Comparison of ENCODE assay signal across 8 cellular contexts in the genomic region with DNA sequence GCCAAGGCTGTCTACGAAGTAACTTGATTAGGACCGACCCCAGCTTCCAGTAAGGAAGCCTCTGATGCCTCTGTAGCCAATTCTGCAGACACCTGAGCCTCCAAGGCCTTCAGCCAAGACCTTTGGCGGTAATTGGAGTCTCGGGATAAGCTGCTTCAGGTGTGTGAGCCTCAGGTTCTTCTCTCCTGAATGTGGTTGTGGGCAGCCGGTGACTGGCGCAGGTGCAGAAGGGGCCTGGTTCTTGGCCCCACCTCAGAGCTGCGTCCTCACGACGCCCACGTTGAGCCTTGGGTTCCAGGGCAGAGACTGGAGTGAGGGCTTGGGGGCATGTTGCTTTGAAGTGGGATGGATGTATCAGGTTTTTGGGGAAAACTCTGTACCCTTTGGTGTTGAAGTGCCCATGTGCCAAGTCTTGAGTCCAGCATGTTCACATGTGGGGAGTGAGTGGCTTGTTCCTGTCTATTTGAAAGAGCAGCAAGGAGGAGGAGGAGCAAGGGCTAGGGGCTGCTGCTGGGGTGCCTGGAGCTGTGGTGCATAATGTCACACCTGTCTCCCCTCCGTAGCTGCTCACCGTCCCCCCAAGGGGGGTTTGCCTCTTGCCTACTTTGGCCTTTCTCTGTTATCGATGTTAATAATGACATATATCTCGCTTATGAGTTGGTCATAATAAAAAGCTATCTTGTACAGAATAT. TPM values are rescaled to one million over a fixed set of nuclear protein-coding genes. Genes with fewer than 3 reads are reported as not detected.
DNase-seq lines count a peak whose midpoint lies in the region; ATAC-seq and TF ChIP-seq lines count a peak whose summit lies in the region.

No MANE protein-coding gene starts in this region.

- no peaks in the 10 kb centered on the region for H3K27me3 ChIP-seq in Peyer's patch
- no peaks in the 10 kb centered on the region for H3K27me3 ChIP-seq in effector memory CD4-positive, alpha-beta T cell (replicated peaks; ENCODE audit: control insufficient read depth, insufficient read depth, low read length, poor library complexity, severe bottlenecking)

- H3K36me3 ChIP-seq in Peyer's patch = no peaks in the 10 kb centered on the region
- no peaks in the 10 kb centered on the region for H3K36me3 ChIP-seq in effector memory CD4-positive, alpha-beta T cell (ENCODE audit: control insufficient read depth, insufficient read depth, low read length)

- TF ChIP-seq CTCF in Peyer's patch (IDR thresholded peaks at IDR 0.05) = no peak
- no peak for TF ChIP-seq CTCF in fibroblast of mammary gland (conservative IDR thresholded peaks at IDR 0.05; ENCODE audit: control insufficient read depth, insufficient read depth, low read depth, low read length)

- in situ Hi-C loops in G401 (cut with HindIII; ENCODE audit: low sequenced_read_pairs) = no loop called here

- no peak for TF ChIP-seq POLR2A in Peyer's patch (IDR thresholded peaks at IDR 0.05)

- no peak for ATAC-seq in GM19452 (IDR thresholded peaks at IDR 0.05; ENCODE audit: unreplicated experiment)

- H3K9me3 ChIP-seq in Peyer's patch = no peaks in the 10 kb centered on the region
- H3K9me3 ChIP-seq in effector memory CD4-positive, alpha-beta T cell (ENCODE audit: control insufficient read depth, low read length) = no peaks in the 10 kb centered on the region

- H3K27ac ChIP-seq in Peyer's patch = no peak overlapping the region
- no peak overlapping the region for H3K27ac ChIP-seq in effector memory CD4-positive, alpha-beta T cell (ENCODE audit: insufficient read depth, low read length, poor library complexity, severe bottlenecking)

- H3K4me1 ChIP-seq in Peyer's patch = peaks cover 0 to 25% (median 0%) of the 10 kb centered on the region in 4 donors
- H3K4me1 ChIP-seq in effector memory CD4-positive, alpha-beta T cell (ENCODE audit: control insufficient read depth, insufficient read depth, low read length, poor library complexity, severe bottlenecking) = peaks cover 2% of the 10 kb centered on the region

- peak; percentile 41 for DNase-seq in G401 (ENCODE audit: low spot score)
- DNase-seq in Peyer's patch = no peak
- DNase-seq in fibroblast of mammary gland (ENCODE audit: low read depth) = no peak
- peak; percentile 67 for DNase-seq in posterior vena cava (ENCODE audit: low spot score)
- no peak for DNase-seq in activated effector memory CD4-positive, alpha-beta T cell treated with anti-CD3 and anti-CD28 coated beads, Interleukin-2, amount 50 U/mL, for 16 hours
- no peak for DNase-seq in occipital lobe (lab: John Stamatoyannopoulos, UW)
- no peak for DNase-seq in effector memory CD4-positive, alpha-beta T cell

- intact Hi-C loops in posterior vena cava (cut with DNase I) = no loop called here

- H3K4me3 ChIP-seq in Peyer's patch = peak overlapping the region in 3 of 4 donors; percentile 72 to 84 (median 82)
- peak overlapping the region; percentile 59 for H3K4me3 ChIP-seq in fibroblast of mammary gland (ENCODE audit: control insufficient read depth, low read depth, low read length)
- H3K4me3 ChIP-seq in effector memory CD4-positive, alpha-beta T cell (ENCODE audit: insufficient read depth, low read depth, low read length, poor library complexity, severe bottlenecking) = no peak overlapping the region

RNA-seq across cellular contexts. Expression of gene PSEN2, which starts 1.4 kb away (rescaled TPM):
- 40.7 and 49.3 TPM in 2 replicates for total RNA-seq in G401 (2014; rRNA removed; shearing (Covaris generic))
- 10 to 100 TPM; 31.4 to 57.8 (median 39.1) TPM for total RNA-seq in Peyer's patch
- total RNA-seq in posterior vena cava = 10 to 100 TPM; 22.0 to 24.3 TPM
- 28.2 TPM for total RNA-seq in occipital lobe

Comparison
In these comparisons a context has a peak if more than half of its experiments do, and no peak if none do; other contexts are left out.
1. DNase-seq: peak in G401 (single experiment) and posterior vena cava (single experiment); none in Peyer's patch (0 of 3), fibroblast of mammary gland (single experiment), activated effector memory CD4-positive, alpha-beta T cell treated with anti-CD3 and anti-CD28 coated beads, Interleukin-2, amount 50 U/mL, for 16 hours (single experiment), occipital lobe (single experiment) and effector memory CD4-positive, alpha-beta T cell (0 of 3).